In genomic region chr11:24356501-24356900, GRCh38 we compare ENCODE assay signal across 30 cellular contexts.
"Had no signal": no experiment of that assay in that cellular context is flagged by ENCODE, and none has a peak within 500 bp of the region (broad histone marks: within the 10 kb centered on the region; RNA-seq: fewer than 3 reads in every experiment).

No MANE protein-coding gene starts in this region.

- H3K4me2 ChIP-seq: hepatocyte had no signal

- H3K4me3 ChIP-seq: body of pancreas, cardiac muscle cell, coronary artery, dorsolateral prefrontal cortex, gastrocnemius medialis, hepatocyte, pancreas, prostate gland, sigmoid colon, stomach, thyroid gland, upper lobe of left lung had no signal

- H3K27me3 Mint-ChIP-seq: activated naive CD8-positive, alpha-beta T cell; memory B cell; stimulated activated naive B cell treated with anti-CD40 and anti-IgM and Interleukin-4, amounts not matched to agents 10 μg/mL and 1 μg/mL and 100 μg/mL, for 72 hours had no signal

- H3K36me3 ChIP-seq: cardiac muscle cell, gastrocnemius medialis, pancreas, prostate gland, sigmoid colon, stomach, thyroid gland, upper lobe of left lung had no signal

- H3K36me3 Mint-ChIP-seq: activated naive CD8-positive, alpha-beta T cell; memory B cell; stimulated activated naive B cell treated with anti-CD40 and anti-IgM and Interleukin-4, amounts not matched to agents 10 μg/mL and 1 μg/mL and 100 μg/mL, for 72 hours had no signal

- H3K4me1 Mint-ChIP-seq: memory B cell; stimulated activated naive B cell treated with anti-CD40 and anti-IgM and Interleukin-4, amounts not matched to agents 10 μg/mL and 1 μg/mL and 100 μg/mL, for 72 hours had no signal

- H3K27ac Mint-ChIP-seq: activated naive CD8-positive, alpha-beta T cell; activated T-cell treated with anti-CD3 and anti-CD28 coated beads, Interleukin-2, amount 50 U/mL, for 72 hours; memory B cell; stimulated activated naive B cell treated with anti-CD40 and anti-IgM and Interleukin-4, amounts not matched to agents 10 μg/mL and 1 μg/mL and 100 μg/mL, for 72 hours had no signal

- H3K27me3 ChIP-seq: body of pancreas, cardiac muscle cell, dorsolateral prefrontal cortex, gastrocnemius medialis, hepatocyte, pancreas, sigmoid colon, stomach, thyroid gland, upper lobe of left lung had no signal

- H3K9me3 ChIP-seq: body of pancreas, gastrocnemius medialis, pancreas, prostate gland, sigmoid colon, thyroid gland, upper lobe of left lung had no signal

- H3K9me3 Mint-ChIP-seq: memory B cell had no signal

- H3K4me3 Mint-ChIP-seq: activated naive CD8-positive, alpha-beta T cell; activated T-cell treated with anti-CD3 and anti-CD28 coated beads, Interleukin-2, amount 50 U/mL, for 72 hours; memory B cell; nephron; stimulated activated naive B cell treated with anti-CD40 and anti-IgM and Interleukin-4, amounts not matched to agents 10 μg/mL and 1 μg/mL and 100 μg/mL, for 72 hours had no signal

- H2AFZ ChIP-seq: hepatocyte had no signal

- H3K4me1 ChIP-seq: body of pancreas, gastrocnemius medialis, pancreas, prostate gland, sigmoid colon, stomach, thyroid gland, upper lobe of left lung had no signal

- ATAC-seq: activated T-cell treated with anti-CD3 and anti-CD28 coated beads, Interleukin-2, amount 50 U/mL, for 72 hours; body of pancreas; gastrocnemius medialis; left colon; pancreas; stimulated activated naive B cell treated with anti-CD40 and anti-IgM and Interleukin-4, amounts not matched to agents 10 μg/mL and 1 μg/mL and 100 μg/mL, for 72 hours had no signal

- DNase-seq: activated CD4-positive, alpha-beta T cell treated with anti-CD3 and anti-CD28 coated beads for 4 hours; activated CD4-positive, alpha-beta T cell treated with anti-CD3 and anti-CD28 coated beads, Interleukin-2, amount 50 U/mL, for 4 hours; activated naive CD4-positive, alpha-beta T cell treated with Interleukin-2 at 50 U/mL for 16 hours; activated T-cell treated with anti-CD3 and anti-CD28 coated beads for 4 hours; activated T-cell treated with anti-CD3 and anti-CD28 coated beads, Interleukin-2, amount 50 U/mL, for 72 hours; anterior cingulate cortex; body of pancreas; cerebellar nuclear complex; dorsolateral prefrontal cortex; effector memory CD4-positive, alpha-beta T cell; gastrocnemius medialis; immature natural killer cell; kidney; left colon; pancreas; sigmoid colon; stimulated activated CD4-positive, alpha-beta T cell treated with anti-CD3 and anti-CD28 coated beads, Interleukin-15, amount 100 ng/mL, for 24 hours; stimulated activated CD4-positive, alpha-beta T cell treated with anti-CD3 and anti-CD28 coated beads, Interleukin-2, amount 100 ng/mL, for 24 hours; stimulated activated naive B cell treated with anti-CD40 and anti-IgM and Interleukin-4, amounts not matched to agents 10 μg/mL and 1 μg/mL and 100 μg/mL, for 72 hours; stomach; T-helper 2 cell; thyroid gland; upper lobe of left lung had no signal

- H3K27ac ChIP-seq: body of pancreas, cardiac muscle cell, coronary artery, dorsolateral prefrontal cortex, gastrocnemius medialis, hepatocyte, pancreas, prostate gland, sigmoid colon, stomach, thyroid gland, upper lobe of left lung had no signal
